8 cellular contexts compared by ENCODE assay signal in the genomic region with DNA sequence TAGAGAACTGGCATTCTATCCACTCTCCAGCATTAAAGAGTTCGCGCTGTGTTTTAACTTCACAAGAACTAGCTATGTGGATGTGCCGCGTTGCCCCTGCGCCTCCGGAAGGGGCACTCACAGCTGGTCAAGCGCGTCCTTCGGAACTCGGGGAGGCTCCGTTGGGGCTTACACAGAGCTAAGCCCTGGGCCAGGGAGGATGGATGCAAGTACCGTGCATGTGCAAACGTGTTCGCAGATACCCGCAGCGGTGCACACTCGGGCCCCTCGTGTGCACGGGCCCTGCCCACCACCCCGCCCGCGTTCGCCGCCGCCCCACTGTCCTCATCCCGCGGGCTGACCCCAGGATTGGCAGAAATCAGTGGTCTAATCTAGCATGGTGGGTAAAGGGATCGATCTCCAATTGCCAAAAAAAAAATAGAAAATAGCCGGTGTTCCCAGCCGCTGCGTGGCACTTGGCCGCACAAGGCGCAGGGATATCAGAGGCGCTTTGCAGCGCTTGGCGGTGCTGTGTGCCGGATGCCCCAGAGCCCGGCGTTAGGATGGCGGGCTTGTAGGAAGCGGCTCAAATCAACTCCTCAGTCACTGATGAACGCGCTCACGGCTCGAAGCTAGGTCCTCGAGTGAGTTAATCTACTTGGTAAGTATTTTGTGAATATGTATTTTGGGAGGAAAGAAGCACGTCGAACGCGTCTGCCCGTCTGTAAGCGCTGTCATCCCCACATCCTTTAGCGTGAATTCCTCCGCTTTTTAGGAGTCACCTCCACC. TPM values are rescaled to one million over a fixed set of nuclear protein-coding genes. Genes with fewer than 3 reads are reported as not detected.
A peak's percentile ranks its signal among the peaks of the same experiment; 100 is the strongest.
DNase-seq lines count a peak whose midpoint lies in the region; ATAC-seq and TF ChIP-seq lines count a peak whose summit lies in the region.

No MANE protein-coding gene starts in this region.

- peak overlapping the region; percentile 67 for H3K4me3 Mint-ChIP-seq in natural killer cell treated with Interleukin-12 subunit alpha and Interleukin-12 subunit beta and Interleukin-15 and Interleukin-18, amount 100 ng/mL, for 72 hours
- no peak overlapping the region for H3K4me3 Mint-ChIP-seq in natural killer cell
- H3K4me3 Mint-ChIP-seq in activated naive CD8-positive, alpha-beta T cell treated with anti-CD3 and anti-CD28 coated beads, Interleukin-2, amount 50 U/mL, for 24 hours: peak overlapping the region; percentile 67

- no peak overlapping the region for H3K27ac ChIP-seq in iPS DF 6.9 (ENCODE audit: low read length)

- H3K4me3 ChIP-seq in iPS DF 6.9 (ENCODE audit: low read length) (peak overlapping the region; percentile 37; the same call in 1 of the 2 replicates), skeletal muscle cell (ENCODE audit: low read depth, low read length) (peak overlapping the region; percentile 66)

- H3K36me3 Mint-ChIP-seq in natural killer cell treated with Interleukin-12 subunit alpha and Interleukin-12 subunit beta and Interleukin-15 and Interleukin-18, amount 100 ng/mL, for 72 hours: peaks cover 27% of the 10 kb centered on the region
- peaks cover 22% of the 10 kb centered on the region for H3K36me3 Mint-ChIP-seq in natural killer cell
- H3K36me3 Mint-ChIP-seq in activated naive CD8-positive, alpha-beta T cell treated with anti-CD3 and anti-CD28 coated beads, Interleukin-2, amount 50 U/mL, for 24 hours (ENCODE audit: low read depth): peaks cover 8% of the 10 kb centered on the region

- H3K4me1 ChIP-seq in iPS DF 6.9 (ENCODE audit: control insufficient read depth, insufficient read depth, low read length): 0 out of 2 replicates have a peak, but pooled peaks cover 5% of the 10 kb centered on the region

- intact Hi-C loops in natural killer cell (cut with micrococcal nuclease): no loop called here

- H3K4me1 Mint-ChIP-seq in natural killer cell treated with Interleukin-12 subunit alpha and Interleukin-12 subunit beta and Interleukin-15 and Interleukin-18, amount 100 ng/mL, for 72 hours (ENCODE audit: low read depth in 2 of 2): peaks cover 3 to 11% of the 10 kb centered on the region in 2 donors
- peaks cover 0 to 13% of the 10 kb centered on the region in 2 donors for H3K4me1 Mint-ChIP-seq in natural killer cell
- H3K4me1 Mint-ChIP-seq in activated naive CD8-positive, alpha-beta T cell treated with anti-CD3 and anti-CD28 coated beads, Interleukin-2, amount 50 U/mL, for 24 hours: peaks cover 27% of the 10 kb centered on the region

- H3K36me3 ChIP-seq in iPS DF 6.9 (ENCODE audit: control insufficient read depth, insufficient read depth, low read length): no peaks in the 10 kb centered on the region

- peaks cover 6% of the 10 kb centered on the region for H3K9me3 Mint-ChIP-seq in natural killer cell treated with Interleukin-12 subunit alpha and Interleukin-12 subunit beta and Interleukin-15 and Interleukin-18, amount 100 ng/mL, for 72 hours
- H3K9me3 Mint-ChIP-seq in natural killer cell: peaks cover 0 to 8% of the 10 kb centered on the region in 2 donors
- no peaks in the 10 kb centered on the region for H3K9me3 Mint-ChIP-seq in activated naive CD8-positive, alpha-beta T cell treated with anti-CD3 and anti-CD28 coated beads, Interleukin-2, amount 50 U/mL, for 24 hours

- H3K9me3 ChIP-seq in iPS DF 6.9 (ENCODE audit: control insufficient read depth, insufficient read depth, low read length): no peaks in the 10 kb centered on the region

- DNase-seq in natural killer cell treated with Interleukin-12 subunit alpha and Interleukin-12 subunit beta and Interleukin-15 and Interleukin-18, amount 100 ng/mL, for 72 hours (ENCODE audit: low spot score): no peak
- DNase-seq in natural killer cell: no peak
- DNase-seq in activated naive CD8-positive, alpha-beta T cell treated with anti-CD3 and anti-CD28 coated beads, Interleukin-2, amount 50 U/mL, for 24 hours: no peak
- no peak for DNase-seq in iPS DF 6.9 (ENCODE audit: low read depth, low spot score)
- no peak for DNase-seq in skeletal muscle cell (ENCODE audit: low read depth)
- no peak for DNase-seq in NCI-H1048 (lab: John Stamatoyannopoulos, UW)
- no peak for DNase-seq in activated effector memory CD4-positive, alpha-beta T cell treated with Interleukin-2 at 50 U/mL for 16 hours
- DNase-seq in activated naive CD4-positive, alpha-beta T cell treated with anti-CD3 and anti-CD28 coated beads, Interleukin-2, amount 50 U/mL, for 16 hours: no peak

- ATAC-seq in natural killer cell treated with Interleukin-12 subunit alpha and Interleukin-12 subunit beta and Interleukin-15 and Interleukin-18, amount 100 ng/mL, for 72 hours: no peak
- ATAC-seq in natural killer cell: no peak
- ATAC-seq in activated naive CD8-positive, alpha-beta T cell treated with anti-CD3 and anti-CD28 coated beads, Interleukin-2, amount 50 U/mL, for 24 hours: no peak

- TF ChIP-seq CTCF in natural killer cell (IDR thresholded peaks at IDR 0.05): no peak

- no peak overlapping the region for H3K27ac Mint-ChIP-seq in natural killer cell treated with Interleukin-12 subunit alpha and Interleukin-12 subunit beta and Interleukin-15 and Interleukin-18, amount 100 ng/mL, for 72 hours
- no peak overlapping the region for H3K27ac Mint-ChIP-seq in natural killer cell
- peak overlapping the region; percentile 22 for H3K27ac Mint-ChIP-seq in activated naive CD8-positive, alpha-beta T cell treated with anti-CD3 and anti-CD28 coated beads, Interleukin-2, amount 50 U/mL, for 24 hours

- peaks cover 38 to 40% of the 10 kb centered on the region in 2 donors for H3K27me3 Mint-ChIP-seq in natural killer cell treated with Interleukin-12 subunit alpha and Interleukin-12 subunit beta and Interleukin-15 and Interleukin-18, amount 100 ng/mL, for 72 hours
- peaks cover 39 to 63% of the 10 kb centered on the region in 2 donors for H3K27me3 Mint-ChIP-seq in natural killer cell (ENCODE audit: low read depth in 2 of 2)
- peaks cover 80% of the 10 kb centered on the region for H3K27me3 Mint-ChIP-seq in activated naive CD8-positive, alpha-beta T cell treated with anti-CD3 and anti-CD28 coated beads, Interleukin-2, amount 50 U/mL, for 24 hours

- peaks cover 51% of the 10 kb centered on the region for H3K27me3 ChIP-seq in iPS DF 6.9 (ENCODE audit: control insufficient read depth, insufficient read depth, low read length)

- no CpG with 5 or more reads among the region's 54 CpGs for WGBS in iPS DF 6.9 (ENCODE audit: insufficient coverage, insufficient read length)

RNA-seq across cellular contexts. Expression of a gene that starts 1.0 kb away (rescaled TPM):
- total RNA-seq in natural killer cell treated with Interleukin-12 subunit alpha and Interleukin-12 subunit beta and Interleukin-15 and Interleukin-18, amount 100 ng/mL, for 72 hours: not detected
- total RNA-seq in natural killer cell: not detected
